Comparison of ENCODE assay signal across 10 cellular contexts in the genomic region with DNA sequence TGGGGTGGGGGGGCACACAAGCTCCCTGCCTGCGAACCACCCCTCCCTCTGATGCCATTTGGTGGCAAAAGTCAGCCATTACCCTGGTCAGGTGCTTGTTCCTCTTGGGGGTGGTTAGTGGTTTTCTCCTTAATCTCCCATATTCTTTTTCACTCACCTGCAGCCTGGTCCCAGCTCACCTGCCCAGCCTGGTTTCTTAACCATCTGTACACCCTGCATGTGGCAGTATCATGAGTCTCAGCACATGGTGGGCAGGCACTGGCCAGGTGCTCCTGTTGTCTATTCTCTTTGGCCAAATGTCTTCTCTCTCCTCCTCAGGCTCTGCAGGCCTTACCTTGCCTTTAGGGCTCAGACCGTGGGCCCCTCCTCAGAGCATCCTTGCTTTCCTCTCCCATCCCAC. TPM values are rescaled to one million over a fixed set of nuclear protein-coding genes. Genes with fewer than 3 reads are reported as not detected.
DNase-seq lines count a peak whose midpoint lies in the region; ATAC-seq and TF ChIP-seq lines count a peak whose summit lies in the region.
"Had no signal": no experiment of that assay in that cellular context is flagged by ENCODE, and none has a peak within 500 bp of the region (broad histone marks: within the 10 kb centered on the region; RNA-seq: fewer than 3 reads in every experiment).

No MANE protein-coding gene starts in this region.

- peak overlapping the region; percentile 91 for H3K4me2 ChIP-seq in KMS-11

- no peaks in the 10 kb centered on the region for H3K9me3 Mint-ChIP-seq in CD4-positive, CD25-positive, alpha-beta regulatory T cell
- peaks cover 0 to 2% (median 0%) of the 10 kb centered on the region in 7 donors for H3K9me3 Mint-ChIP-seq in naive B cell

- no peak overlapping the region for H3K9ac ChIP-seq in KMS-11

- peak overlapping the region in 3 of 4 donors; percentile 2 to 39 (median 35) for H3K4me3 Mint-ChIP-seq in CD4-positive, CD25-positive, alpha-beta regulatory T cell
- H3K4me3 Mint-ChIP-seq in naive B cell = no peak overlapping the region

- peak overlapping the region; percentile 100 for H3K27ac Mint-ChIP-seq in CD4-positive, CD25-positive, alpha-beta regulatory T cell
- peak overlapping the region; percentile 0 to 99 (median 72) for H3K27ac Mint-ChIP-seq in naive B cell

- H3K79me2 ChIP-seq in KMS-11 (ENCODE audit: insufficient read depth, low read depth) = peaks cover 8% of the 10 kb centered on the region; the same call in 1 of the 2 replicates

- TF ChIP-seq CTCF in KMS-11 (conservative IDR thresholded peaks at IDR 0.05; ENCODE audit: low read depth, low read length) = no peak
- no peak for TF ChIP-seq CTCF in ascending aorta (IDR thresholded peaks at IDR 0.05)
- TF ChIP-seq CTCF in vagina (IDR thresholded peaks at IDR 0.05) = no peak

- H4K20me1 ChIP-seq in KMS-11 (ENCODE audit: insufficient read depth) = no peaks in the 10 kb centered on the region

- no peaks in the 10 kb centered on the region for H3K9me3 ChIP-seq in CD4-positive, CD25-positive, alpha-beta regulatory T cell (ENCODE audit: control insufficient read depth in 2 of 2, low read length in 2 of 2)
- H3K9me3 ChIP-seq in ascending aorta = no peaks in the 10 kb centered on the region
- H3K9me3 ChIP-seq in vagina = no peaks in the 10 kb centered on the region

- peaks cover 12 to 98% (median 65%) of the 10 kb centered on the region in 4 donors for H3K4me1 Mint-ChIP-seq in CD4-positive, CD25-positive, alpha-beta regulatory T cell
- peaks cover 39 to 77% (median 70%) of the 10 kb centered on the region in 3 donors for H3K4me1 Mint-ChIP-seq in naive B cell

- H3K4me1 ChIP-seq in CD4-positive, CD25-positive, alpha-beta regulatory T cell (ENCODE audit: control insufficient read depth, insufficient read depth, low read length, poor library complexity, severe bottlenecking) = peaks cover 99% of the 10 kb centered on the region
- H3K4me1 ChIP-seq in KMS-11 (ENCODE audit: low read depth, poor library complexity, severe bottlenecking) (peaks cover 91% of the 10 kb centered on the region), ascending aorta (peaks cover 21 to 42% of the 10 kb centered on the region in 2 donors), vagina (peaks cover 85% of the 10 kb centered on the region)

- peaks cover 14% of the 10 kb centered on the region for H3K36me3 Mint-ChIP-seq in CD4-positive, CD25-positive, alpha-beta regulatory T cell
- no peaks in the 10 kb centered on the region for H3K36me3 Mint-ChIP-seq in naive B cell

- H3K27me3 Mint-ChIP-seq in CD4-positive, CD25-positive, alpha-beta regulatory T cell = no peaks in the 10 kb centered on the region
- no peaks in the 10 kb centered on the region for H3K27me3 Mint-ChIP-seq in naive B cell

- TF ChIP-seq POLR2A in vagina (IDR thresholded peaks at IDR 0.05) = no peak

- H3K27me3 ChIP-seq in CD4-positive, CD25-positive, alpha-beta regulatory T cell (ENCODE audit: control insufficient read depth, insufficient read depth, low read length) = no peaks in the 10 kb centered on the region
- H3K27me3 ChIP-seq in KMS-11 (ENCODE audit: insufficient read depth, low read depth) (no peaks in the 10 kb centered on the region), ascending aorta (no peaks in the 10 kb centered on the region), vagina (no peaks in the 10 kb centered on the region)

- peak overlapping the region; percentile 13 for H3K4me3 ChIP-seq in CD4-positive, CD25-positive, alpha-beta regulatory T cell (ENCODE audit: low read depth, low read length)
- H3K4me3 ChIP-seq in KMS-11 (IDR thresholded peaks at IDR 0.05; ENCODE audit: insufficient read depth, low read depth, low read length) (no peak overlapping the region), ascending aorta (no peak overlapping the region), vagina (no peak overlapping the region)

- H2AFZ ChIP-seq in KMS-11 (ENCODE audit: low read depth) = no peak overlapping the region

- H3K36me3 ChIP-seq in CD4-positive, CD25-positive, alpha-beta regulatory T cell (ENCODE audit: control insufficient read depth, insufficient read depth, low read length) = peaks cover 4% of the 10 kb centered on the region
- H3K36me3 ChIP-seq in KMS-11 (ENCODE audit: insufficient read depth) (no peaks in the 10 kb centered on the region), ascending aorta (no peaks in the 10 kb centered on the region), vagina (no peaks in the 10 kb centered on the region)

- ATAC-seq in CD4-positive, CD25-positive, alpha-beta regulatory T cell (ENCODE audit: low read depth in 2 of 2) = no peak
- ATAC-seq in naive B cell (ENCODE audit: low read depth in 2 of 2) = no peak
- ATAC-seq in SK-N-SH treated with all-trans-retinoic acid at 6 μM for 48 hours = no peak
- ATAC-seq in GM18502 (IDR thresholded peaks at IDR 0.05; ENCODE audit: poor library complexity, unreplicated experiment) = no peak

- intact Hi-C loops in ascending aorta (cut with DNase I) = no loop called here
- intact Hi-C loops in vagina (cut with DNase I) = no loop called here

- no peak for DNase-seq in CD4-positive, CD25-positive, alpha-beta regulatory T cell
- DNase-seq in ascending aorta (ENCODE audit: low spot score in 2 of 2) (no peak), naive B cell (no peak), vagina (ENCODE audit: extremely low spot score in 2 of 2) (no peak), NK-92 (lab: John Stamatoyannopoulos, UW; ENCODE audit: unreplicated experiment) (no peak)
- DNase-seq: caudate nucleus, foreskin fibroblast had no signal

- H3K27ac ChIP-seq in CD4-positive, CD25-positive, alpha-beta regulatory T cell (ENCODE audit: insufficient read depth, low read length, poor library complexity, severe bottlenecking) = peak overlapping the region; percentile 98
- H3K27ac ChIP-seq in KMS-11 = no peak overlapping the region
- peak overlapping the region; percentile 88 to 89 for H3K27ac ChIP-seq in ascending aorta
- no peak overlapping the region for H3K27ac ChIP-seq in vagina

TF ChIP-seq in SK-N-SH treated with all-trans-retinoic acid at 6 μM for 48 hours, 23 proteins besides CTCF, POLR2A, EP300 and RAD21 (continues in another document):
- TF ChIP-seq ZNF565 (CRISPR knock-in tag; conservative IDR thresholded peaks at IDR 0.05; ENCODE audit: low read depth) (no peak), SNAI2 (CRISPR knock-in tag; IDR thresholded peaks at IDR 0.05) (no peak), ESRRG (CRISPR knock-in tag; IDR thresholded peaks at IDR 0.05) (no peak), GLIS3 (CRISPR knock-in tag; IDR thresholded peaks at IDR 0.05) (no peak), PPARA (CRISPR knock-in tag; IDR thresholded peaks at IDR 0.05; ENCODE audit: borderline replicate concordance) (no peak), ZNF70 (CRISPR knock-in tag; IDR thresholded peaks at IDR 0.05) (no peak), TCF4 (CRISPR knock-in tag; IDR thresholded peaks at IDR 0.05; ENCODE audit: borderline replicate concordance) (no peak), BACH2 (CRISPR knock-in tag; IDR thresholded peaks at IDR 0.05; ENCODE audit: borderline replicate concordance) (no peak), ZNF8 (CRISPR knock-in tag; IDR thresholded peaks at IDR 0.05) (no peak), ZFP30 (CRISPR knock-in tag; IDR thresholded peaks at IDR 0.05) (no peak), OSR1 (CRISPR knock-in tag; IDR thresholded peaks at IDR 0.05) (no peak), ISL1 (CRISPR knock-in tag; IDR thresholded peaks at IDR 0.05) (no peak)
- TF ChIP-seq, protein P1, sequence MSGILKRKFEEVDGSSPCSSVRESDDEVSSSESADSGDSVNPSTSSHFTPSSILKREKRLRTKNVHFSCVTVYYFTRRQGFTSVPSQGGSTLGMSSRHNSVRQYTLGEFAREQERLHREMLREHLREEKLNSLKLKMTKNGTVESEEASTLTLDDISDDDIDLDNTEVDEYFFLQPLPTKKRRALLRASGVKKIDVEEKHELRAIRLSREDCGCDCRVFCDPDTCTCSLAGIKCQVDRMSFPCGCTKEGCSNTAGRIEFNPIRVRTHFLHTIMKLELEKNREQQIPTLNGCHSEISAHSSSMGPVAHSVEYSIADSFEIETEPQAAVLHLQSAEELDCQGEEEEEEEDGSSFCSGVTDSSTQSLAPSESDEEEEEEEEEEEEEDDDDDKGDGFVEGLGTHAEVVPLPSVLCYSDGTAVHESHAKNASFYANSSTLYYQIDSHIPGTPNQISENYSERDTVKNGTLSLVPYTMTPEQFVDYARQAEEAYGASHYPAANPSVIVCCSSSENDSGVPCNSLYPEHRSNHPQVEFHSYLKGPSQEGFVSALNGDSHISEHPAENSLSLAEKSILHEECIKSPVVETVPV (CRISPR knock-in tag; IDR thresholded peaks at IDR 0.05) = no peak
- TF ChIP-seq, protein P2, sequence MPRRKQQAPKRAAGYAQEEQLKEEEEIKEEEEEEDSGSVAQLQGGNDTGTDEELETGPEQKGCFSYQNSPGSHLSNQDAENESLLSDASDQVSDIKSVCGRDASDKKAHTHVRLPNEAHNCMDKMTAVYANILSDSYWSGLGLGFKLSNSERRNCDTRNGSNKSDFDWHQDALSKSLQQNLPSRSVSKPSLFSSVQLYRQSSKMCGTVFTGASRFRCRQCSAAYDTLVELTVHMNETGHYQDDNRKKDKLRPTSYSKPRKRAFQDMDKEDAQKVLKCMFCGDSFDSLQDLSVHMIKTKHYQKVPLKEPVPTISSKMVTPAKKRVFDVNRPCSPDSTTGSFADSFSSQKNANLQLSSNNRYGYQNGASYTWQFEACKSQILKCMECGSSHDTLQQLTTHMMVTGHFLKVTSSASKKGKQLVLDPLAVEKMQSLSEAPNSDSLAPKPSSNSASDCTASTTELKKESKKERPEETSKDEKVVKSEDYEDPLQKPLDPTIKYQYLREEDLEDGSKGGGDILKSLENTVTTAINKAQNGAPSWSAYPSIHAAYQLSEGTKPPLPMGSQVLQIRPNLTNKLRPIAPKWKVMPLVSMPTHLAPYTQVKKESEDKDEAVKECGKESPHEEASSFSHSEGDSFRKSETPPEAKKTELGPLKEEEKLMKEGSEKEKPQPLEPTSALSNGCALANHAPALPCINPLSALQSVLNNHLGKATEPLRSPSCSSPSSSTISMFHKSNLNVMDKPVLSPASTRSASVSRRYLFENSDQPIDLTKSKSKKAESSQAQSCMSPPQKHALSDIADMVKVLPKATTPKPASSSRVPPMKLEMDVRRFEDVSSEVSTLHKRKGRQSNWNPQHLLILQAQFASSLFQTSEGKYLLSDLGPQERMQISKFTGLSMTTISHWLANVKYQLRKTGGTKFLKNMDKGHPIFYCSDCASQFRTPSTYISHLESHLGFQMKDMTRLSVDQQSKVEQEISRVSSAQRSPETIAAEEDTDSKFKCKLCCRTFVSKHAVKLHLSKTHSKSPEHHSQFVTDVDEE (CRISPR knock-in tag; IDR thresholded peaks at IDR 0.05) = no peak

RNA-seq across cellular contexts. Expression of a gene that starts 30.5 kb away (rescaled TPM):
- total RNA-seq in CD4-positive, CD25-positive, alpha-beta regulatory T cell = 157 TPM
- 100 to 1,000 TPM in 1 of 4 donors, 10 to 100 TPM in 3; 56.4 to 102 (median 72.8) TPM for polyA plus RNA-seq in CD4-positive, CD25-positive, alpha-beta regulatory T cell
- total RNA-seq in ascending aorta (117 TPM), vagina (80.0 TPM)
- polyA plus RNA-seq in naive B cell (ENCODE audit: low read depth in 6 of 6) = 10 to 100 TPM in 5 of 6 donors, 1 to 10 TPM in 1; 9.5 to 21.6 (median 20.1) TPM

RNA-seq across cellular contexts. Expression of a gene that starts 54.9 kb away (rescaled TPM):
- total RNA-seq in CD4-positive, CD25-positive, alpha-beta regulatory T cell = 97.5 TPM
- 10 to 100 TPM; 67.6 to 85.4 (median 74.9) TPM for polyA plus RNA-seq in CD4-positive, CD25-positive, alpha-beta regulatory T cell
- total RNA-seq in ascending aorta (69.1 TPM), vagina (102 TPM)
- 10 to 100 TPM; 54.8 to 82.0 (median 67.3) TPM for polyA plus RNA-seq in naive B cell (ENCODE audit: low read depth in 6 of 6)

Comparison
In these comparisons a context has a peak if more than half of its experiments do, and no peak if none do; other contexts are left out.
1. H3K27ac ChIP-seq: peak in CD4-positive, CD25-positive, alpha-beta regulatory T cell (single experiment) and ascending aorta (2 of 2); none in KMS-11 (single experiment) and vagina (single experiment).
2. H3K4me3 Mint-ChIP-seq: peak in CD4-positive, CD25-positive, alpha-beta regulatory T cell (3 of 4); none in naive B cell (0 of 8).